Comparison of ENCODE assay signal across 1 cellular context in the genomic region with DNA sequence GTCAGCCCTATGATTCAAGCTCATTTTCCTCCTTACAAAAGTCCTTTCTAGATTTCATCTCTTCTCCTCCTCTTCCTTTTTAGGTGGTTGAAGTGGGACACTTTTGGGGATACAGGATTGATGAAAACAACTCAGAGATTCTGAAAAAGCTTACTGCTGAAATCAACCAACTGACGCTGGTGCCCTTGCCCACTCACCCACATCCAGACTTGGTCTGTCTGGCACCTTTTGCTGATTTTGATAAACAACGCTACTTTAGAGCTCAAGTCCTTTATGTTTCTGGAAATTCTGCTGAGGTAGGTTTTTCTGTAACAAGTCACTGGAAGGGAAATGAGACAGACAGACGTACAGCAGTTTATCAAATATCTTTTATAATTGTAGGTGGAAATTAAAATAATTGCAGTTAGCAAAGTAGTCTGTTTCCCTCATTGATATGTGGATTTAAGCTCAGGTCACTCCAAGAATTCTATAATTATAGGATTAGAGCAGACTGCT.
TF ChIP-seq lines count a peak whose summit lies in the region.

No MANE protein-coding gene starts in this region.

TF ChIP-seq in IMR-90, 13 proteins besides CTCF, POLR2A, EP300 and RAD21 (continued from another document):
- TF ChIP-seq MAFK (IDR thresholded peaks at IDR 0.05; ENCODE audit: low read depth, low read length): peak; percentile 75
